ENCODE assay signal across 22 cellular contexts in genomic region chr12:89801284-89801683, GRCh38.
DNase-seq lines count a peak whose midpoint lies in the region; ATAC-seq and TF ChIP-seq lines count a peak whose summit lies in the region.
"Had no signal": no experiment of that assay in that cellular context is flagged by ENCODE, and none has a peak within 500 bp of the region (broad histone marks: within the 10 kb centered on the region; RNA-seq: fewer than 3 reads in every experiment).

No MANE protein-coding gene starts in this region.

- no TSS peak for BruUV-seq in OCI-LY7 (replicated peaks; lab: Mats Ljungman, UMichigan)

- TF ChIP-seq CTCF in OCI-LY7 (conservative IDR thresholded peaks at IDR 0.05; ENCODE audit: low read length) (no peak), activated B cell treated with CpG ODN at 0.5 μM for 24 hours (IDR thresholded peaks at IDR 0.05) (no peak)

- peaks cover 7% of the 10 kb centered on the region for H3K4me1 ChIP-seq in OCI-LY7 (ENCODE audit: insufficient read depth, low read length, poor library complexity, severe bottlenecking)

- no peaks in the 10 kb centered on the region for H3K36me3 ChIP-seq in OCI-LY7 (ENCODE audit: insufficient read depth, low read length)
- H3K36me3 ChIP-seq: BE2C had no signal

- no peak overlapping the region for H3K27ac ChIP-seq in OCI-LY7 (ENCODE audit: low read depth, low read length, poor library complexity, severe bottlenecking)
- H3K27ac ChIP-seq: PC-9, SK-N-MC had no signal

- H4K20me1 ChIP-seq in OCI-LY7 (ENCODE audit: insufficient read depth, low read length), result no peaks in the 10 kb centered on the region

- H3K27me3 Mint-ChIP-seq in activated B cell treated with CpG ODN at 0.5 μM for 24 hours, result no peaks in the 10 kb centered on the region
- H3K27me3 Mint-ChIP-seq: CD4-positive, alpha-beta T cell had no signal

- peak; percentile 31 to 39 for DNase-seq in AML-193 (lab: John Stamatoyannopoulos, UW)
- DNase-seq in KBM-7, result peak; percentile 28
- DNase-seq in OCI-LY7 (ENCODE audit: low spot score), result peak; percentile 14
- DNase-seq in activated B cell treated with CpG ODN at 0.5 μM for 24 hours, result no peak
- no peak for DNase-seq in stimulated activated CD4-positive, alpha-beta T cell treated with anti-CD3 and anti-CD28 coated beads, Interleukin-2, amount 100 ng/mL, for 24 hours
- DNase-seq in NCI-H526 (lab: John Stamatoyannopoulos, UW), result no peak
- no peak for DNase-seq in activated CD4-positive, alpha-beta T cell treated with anti-CD3 and anti-CD28 coated beads for 1 hour
- no peak for DNase-seq in COLO668 (lab: John Stamatoyannopoulos, UW; ENCODE audit: unreplicated experiment)
- DNase-seq: BE2C; Caco-2; CD4-positive, alpha-beta T cell; DMS 273 treated with DMSO at 0.1 percent for 48 hours; DMS79 treated with DMSO at 0.1 percent for 48 hours; NCI-H1048; NCI-H1417 treated with DMSO at 0.1 percent for 48 hours; NCI-H187 treated with DMSO at 0.1 percent for 48 hours; NCI-H2107; NK-92 treated with Interleukin-12 subunit alpha and Interleukin-12 subunit beta, amount 100 ng/mL, for 24 hours; PC-9; RPMI8226; SHP77 had no signal

- H3K9me3 ChIP-seq in OCI-LY7 (ENCODE audit: low read length), result no peaks in the 10 kb centered on the region
- H3K9me3 ChIP-seq: BE2C, Caco-2 had no signal

- no peak overlapping the region for H3K4me3 ChIP-seq in OCI-LY7 (ENCODE audit: low read depth, low read length, poor library complexity, severe bottlenecking)
- H3K4me3 ChIP-seq: PC-9, SK-N-MC had no signal

- no peaks in the 10 kb centered on the region for H3K9me2 ChIP-seq in OCI-LY7 (ENCODE audit: insufficient read depth, low read length)

- peaks cover 32% of the 10 kb centered on the region for H3K4me1 Mint-ChIP-seq in activated B cell treated with CpG ODN at 0.5 μM for 24 hours

- no peaks in the 10 kb centered on the region for H3K79me2 ChIP-seq in OCI-LY7 (ENCODE audit: insufficient read depth, low read depth, low read length)

- H3K4me2 ChIP-seq in OCI-LY7 (ENCODE audit: low read length), result no peak overlapping the region; the same call in 1 of the 2 replicates
- H3K4me2 ChIP-seq: PC-9 had no signal

- POLR2A ChIA-PET in OCI-LY7 (lab: Charles Lee), result interaction anchor here (1.1 to 2.5 kb wide), 3 partner anchors 16 to 40 kb away, joined by 3 to 8 read pairs (median 5); no protein-coding TSS in a partner anchor
- POLR2A ChIA-PET in activated B cell treated with CpG ODN at 0.5 μM for 24 hours (lab: Charles Lee), result no interaction called here

- CTCF ChIA-PET in OCI-LY7 (lab: Charles Lee; ENCODE audit: unreplicated experiment) (no interaction called here), activated B cell treated with CpG ODN at 0.5 μM for 24 hours (lab: Charles Lee) (no interaction called here)

- intact Hi-C loops in OCI-LY7 (cut with micrococcal nuclease; ENCODE audit: unreplicated experiment), result no loop called here
- intact Hi-C loops in activated B cell treated with CpG ODN at 0.5 μM for 24 hours (cut with micrococcal nuclease), result loop anchor here (5.0 kb wide), 1 partner anchor 36 kb away; no protein-coding TSS in a partner anchor

- in situ Hi-C loops in KBM-7 (cut with MboI; ENCODE audit: low pct_unique_long_range_greater_than_20kb, low sequenced_read_pairs), result no loop called here

- H3K4me3 Mint-ChIP-seq in activated B cell treated with CpG ODN at 0.5 μM for 24 hours, result no peak overlapping the region
- H3K4me3 Mint-ChIP-seq: CD4-positive, alpha-beta T cell had no signal

- H3K9me3 Mint-ChIP-seq in activated B cell treated with CpG ODN at 0.5 μM for 24 hours, result no peaks in the 10 kb centered on the region
- H3K9me3 Mint-ChIP-seq: CD4-positive, alpha-beta T cell had no signal

- peak overlapping the region; percentile 2 for H3K27ac Mint-ChIP-seq in activated B cell treated with CpG ODN at 0.5 μM for 24 hours
- H3K27ac Mint-ChIP-seq: CD4-positive, alpha-beta T cell had no signal

- H2AFZ ChIP-seq in OCI-LY7 (ENCODE audit: low read length), result 0 out of 2 replicates have a peak overlapping the region, but pooled peaks have one; percentile 4
- H2AFZ ChIP-seq: PC-9 had no signal

- no peaks in the 10 kb centered on the region for H3K36me3 Mint-ChIP-seq in activated B cell treated with CpG ODN at 0.5 μM for 24 hours (ENCODE audit: low read depth)

- peak; percentile 37 for ATAC-seq in activated B cell treated with CpG ODN at 0.5 μM for 24 hours (ENCODE audit: low read depth)

Comparison
In these comparisons a context has a peak if more than half of its experiments do, and no peak if none do; other contexts are left out.
1. DNase-seq: peak in AML-193 (2 of 2), KBM-7 (single experiment) and OCI-LY7 (single experiment); none in activated B cell treated with CpG ODN at 0.5 μM for 24 hours (single experiment), stimulated activated CD4-positive, alpha-beta T cell treated with anti-CD3 and anti-CD28 coated beads, Interleukin-2, amount 100 ng/mL, for 24 hours (0 of 2), NCI-H526 (0 of 2), activated CD4-positive, alpha-beta T cell treated with anti-CD3 and anti-CD28 coated beads for 1 hour (single experiment) and COLO668 (single experiment).